ENCODE assay signal across 21 cellular contexts in the genomic region with DNA sequence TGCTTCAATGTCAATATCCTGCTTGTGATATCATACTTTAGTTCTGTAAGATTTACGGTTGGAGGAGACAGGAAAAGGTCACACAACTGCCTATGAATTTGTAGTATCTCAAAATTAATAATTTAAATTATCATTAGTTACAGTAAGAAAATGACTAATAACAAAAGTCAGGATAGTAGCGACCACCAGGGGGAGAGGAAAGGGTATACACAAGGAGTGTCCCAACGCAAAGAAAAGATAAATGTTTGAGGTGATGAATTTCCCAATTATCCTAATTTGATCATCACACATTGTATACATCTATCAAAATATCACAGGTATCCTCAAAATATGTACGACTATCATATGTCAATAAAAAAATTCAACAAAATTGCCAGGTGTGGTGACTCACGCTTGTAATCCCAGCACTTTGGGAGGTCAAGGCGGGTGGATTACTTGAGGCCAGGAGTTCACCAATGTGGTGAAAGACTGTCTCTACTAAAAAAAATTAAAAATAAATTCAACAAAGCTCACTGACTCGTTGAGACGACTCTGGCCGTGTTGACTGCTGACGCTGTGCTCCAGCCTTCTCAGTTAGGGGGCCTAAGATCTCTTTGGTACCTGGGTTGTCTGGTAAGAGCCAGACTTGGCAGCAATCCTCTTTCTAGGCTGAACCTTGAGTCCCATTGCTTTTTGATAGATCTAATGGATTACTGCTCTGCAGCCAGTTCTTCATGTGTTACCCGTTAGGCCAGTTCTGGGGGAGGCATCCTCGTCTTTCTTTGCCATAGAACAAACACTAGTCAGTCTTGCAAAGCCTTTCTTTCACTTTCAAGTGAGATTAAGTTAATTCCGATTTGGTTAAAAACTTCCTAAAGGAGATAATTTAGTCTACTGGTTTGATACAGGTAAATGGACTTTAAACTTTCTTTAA. TPM values are rescaled to one million over a fixed set of nuclear protein-coding genes. Genes with fewer than 3 reads are reported as not detected.
DNase-seq lines count a peak whose midpoint lies in the region; ATAC-seq and TF ChIP-seq lines count a peak whose summit lies in the region.
"Had no signal": no experiment of that assay in that cellular context is flagged by ENCODE, and none has a peak within 500 bp of the region (broad histone marks: within the 10 kb centered on the region; RNA-seq: fewer than 3 reads in every experiment).

No MANE protein-coding gene starts in this region.

- H3K27me3 Mint-ChIP-seq in MCF 10A (ENCODE audit: insufficient read depth, unreplicated experiment) (peaks cover 33% of the 10 kb centered on the region), WTC11 (ENCODE audit: low read depth) (no peaks in the 10 kb centered on the region)

- H3K27ac ChIP-seq in breast epithelium: no peak overlapping the region
- H3K27ac ChIP-seq: body of pancreas had no signal

- TF ChIP-seq CTCF in MCF 10A (IDR thresholded peaks at IDR 0.05; ENCODE audit: unreplicated experiment): no peak
- TF ChIP-seq CTCF in breast epithelium (IDR thresholded peaks at IDR 0.05): no peak
- TF ChIP-seq CTCF in WTC11 (IDR thresholded peaks at IDR 0.05): 0 out of 2 replicates have a peak, but pooled peaks have one; percentile 7
- peak; percentile 19 for TF ChIP-seq CTCF in fibroblast of villous mesenchyme (IDR thresholded peaks at IDR 0.05; ENCODE audit: insufficient read depth, low read depth, low read length)

- no peaks in the 10 kb centered on the region for H3K36me3 ChIP-seq in breast epithelium

- BruUV-seq in MCF 10A (replicated peaks; lab: Mats Ljungman, UMichigan): no TSS peak

- H3K4me1 Mint-ChIP-seq in MCF 10A (ENCODE audit: insufficient read depth, unreplicated experiment) (no peaks in the 10 kb centered on the region), WTC11 (no peaks in the 10 kb centered on the region)

- no peak for TF ChIP-seq POLR2A in breast epithelium (IDR thresholded peaks at IDR 0.05)

- CTCF ChIA-PET in MCF 10A (lab: Yijun Ruan, JAX): no interaction called here
- CTCF ChIA-PET in WTC11 (lab: Charles Lee): no interaction called here

- H3K4me3 Mint-ChIP-seq in MCF 10A (ENCODE audit: unreplicated experiment): no peak overlapping the region
- no peak overlapping the region for H3K4me3 Mint-ChIP-seq in WTC11
- H3K4me3 Mint-ChIP-seq: activated T-cell treated with anti-CD3 and anti-CD28 coated beads, Interleukin-2, amount 50 U/mL, for 24 hours had no signal

- no peak overlapping the region for H3K27ac Mint-ChIP-seq in MCF 10A (ENCODE audit: low read depth, unreplicated experiment)
- no peak overlapping the region for H3K27ac Mint-ChIP-seq in WTC11
- H3K27ac Mint-ChIP-seq: activated naive CD4-positive, alpha-beta T cell treated with anti-CD3 and anti-CD28 coated beads, Interleukin-2, amount 50 U/mL, for 72 hours; activated T-cell treated with anti-CD3 and anti-CD28 coated beads, Interleukin-2, amount 50 U/mL, for 24 hours had no signal

- H3K9me3 ChIP-seq in breast epithelium: no peaks in the 10 kb centered on the region
- H3K9me3 ChIP-seq: body of pancreas had no signal

- H3K4me3 ChIP-seq in breast epithelium (no peak overlapping the region), fibroblast of villous mesenchyme (ENCODE audit: low read depth, low read length) (no peak overlapping the region)
- H3K4me3 ChIP-seq: body of pancreas had no signal

- DNase-seq in MCF 10A (ENCODE audit: unreplicated experiment) (peak; percentile 11), breast epithelium (ENCODE audit: low spot score in 2 of 2) (no peak), WTC11 (ENCODE audit: low spot score) (no peak), fibroblast of villous mesenchyme (ENCODE audit: low read depth) (peak; percentile 6), sciatic nerve (ENCODE audit: low spot score) (no peak), SHP77 treated with DMSO at 0.1 percent for 48 hours (lab: John Stamatoyannopoulos, UW) (no peak)
- no peak for DNase-seq in activated CD4-positive, alpha-beta T cell treated with anti-CD3 and anti-CD28 coated beads for 4 hours
- DNase-seq in stimulated activated CD4-positive, alpha-beta T cell treated with anti-CD3 and anti-CD28 coated beads, Interleukin-4, amount 100 ng/mL, for 24 hours: no peak
- DNase-seq: activated CD4-positive, alpha-beta T cell treated with anti-CD3 and anti-CD28 coated beads, Interleukin-2, amount 50 U/mL, for 4 hours; activated T-cell treated with anti-CD3 and anti-CD28 coated beads, Interleukin-2, amount 50 U/mL, for 24 hours; body of pancreas; GF-D8; hippocampal formation; NCI-H1048; NCI-H2081 treated with DMSO at 0.1 percent for 48 hours; NCI-H526; retina; RPMI8226 had no signal

- H3K36me3 Mint-ChIP-seq in MCF 10A (ENCODE audit: insufficient read depth, unreplicated experiment) (no peaks in the 10 kb centered on the region), WTC11 (no peaks in the 10 kb centered on the region)
- H3K36me3 Mint-ChIP-seq: activated naive CD4-positive, alpha-beta T cell treated with anti-CD3 and anti-CD28 coated beads, Interleukin-2, amount 50 U/mL, for 72 hours had no signal

- POLR2A ChIA-PET in MCF 10A (lab: Yijun Ruan, JAX): no interaction called here
- POLR2A ChIA-PET in WTC11 (lab: Charles Lee): no interaction called here

- intact Hi-C loops in MCF 10A (cut with micrococcal nuclease) (no loop called here), breast epithelium (cut with DNase I; ENCODE audit: low total_unique reads) (no loop called here), sciatic nerve (cut with DNase I) (loop anchor here (5.0 kb wide), 1 partner anchor 159 kb away; no protein-coding TSS in a partner anchor)

- H3K9me3 Mint-ChIP-seq in MCF 10A (ENCODE audit: unreplicated experiment) (no peaks in the 10 kb centered on the region), WTC11 (no peaks in the 10 kb centered on the region)
- H3K9me3 Mint-ChIP-seq: activated naive CD4-positive, alpha-beta T cell treated with anti-CD3 and anti-CD28 coated beads, Interleukin-2, amount 50 U/mL, for 72 hours; activated T-cell treated with anti-CD3 and anti-CD28 coated beads, Interleukin-2, amount 50 U/mL, for 24 hours had no signal

- peaks cover 0 to 4% of the 10 kb centered on the region in 2 donors for H3K27me3 ChIP-seq in breast epithelium
- H3K27me3 ChIP-seq: body of pancreas had no signal

- ATAC-seq in WTC11 (no peak), sciatic nerve (no peak)
- ATAC-seq: activated naive CD4-positive, alpha-beta T cell treated with anti-CD3 and anti-CD28 coated beads, Interleukin-2, amount 50 U/mL, for 72 hours; body of pancreas had no signal

- H3K4me1 ChIP-seq in breast epithelium: no peaks in the 10 kb centered on the region
- H3K4me1 ChIP-seq: body of pancreas had no signal

TF ChIP-seq in WTC11, 78 proteins besides CTCF, POLR2A, EP300 and RAD21 (continues in another document):
- TF ChIP-seq NR2C2 (CRISPR knock-in tag; IDR thresholded peaks at IDR 0.05): no peak
- TF ChIP-seq IRF2 (CRISPR knock-in tag; IDR thresholded peaks at IDR 0.05; ENCODE audit: borderline replicate concordance, low read depth): no peak
- TF ChIP-seq E2F4 (CRISPR knock-in tag; IDR thresholded peaks at IDR 0.05; ENCODE audit: borderline replicate concordance, low read depth): no peak
- TF ChIP-seq SMAD4 (CRISPR knock-in tag; IDR thresholded peaks at IDR 0.05): no peak
- no peak for TF ChIP-seq ETV6 (CRISPR knock-in tag; IDR thresholded peaks at IDR 0.05)
- TF ChIP-seq, protein P1, sequence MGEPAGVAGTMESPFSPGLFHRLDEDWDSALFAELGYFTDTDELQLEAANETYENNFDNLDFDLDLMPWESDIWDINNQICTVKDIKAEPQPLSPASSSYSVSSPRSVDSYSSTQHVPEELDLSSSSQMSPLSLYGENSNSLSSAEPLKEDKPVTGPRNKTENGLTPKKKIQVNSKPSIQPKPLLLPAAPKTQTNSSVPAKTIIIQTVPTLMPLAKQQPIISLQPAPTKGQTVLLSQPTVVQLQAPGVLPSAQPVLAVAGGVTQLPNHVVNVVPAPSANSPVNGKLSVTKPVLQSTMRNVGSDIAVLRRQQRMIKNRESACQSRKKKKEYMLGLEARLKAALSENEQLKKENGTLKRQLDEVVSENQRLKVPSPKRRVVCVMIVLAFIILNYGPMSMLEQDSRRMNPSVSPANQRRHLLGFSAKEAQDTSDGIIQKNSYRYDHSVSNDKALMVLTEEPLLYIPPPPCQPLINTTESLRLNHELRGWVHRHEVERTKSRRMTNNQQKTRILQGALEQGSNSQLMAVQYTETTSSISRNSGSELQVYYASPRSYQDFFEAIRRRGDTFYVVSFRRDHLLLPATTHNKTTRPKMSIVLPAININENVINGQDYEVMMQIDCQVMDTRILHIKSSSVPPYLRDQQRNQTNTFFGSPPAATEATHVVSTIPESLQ (CRISPR knock-in tag; IDR thresholded peaks at IDR 0.05): no peak
- TF ChIP-seq, protein P2, sequence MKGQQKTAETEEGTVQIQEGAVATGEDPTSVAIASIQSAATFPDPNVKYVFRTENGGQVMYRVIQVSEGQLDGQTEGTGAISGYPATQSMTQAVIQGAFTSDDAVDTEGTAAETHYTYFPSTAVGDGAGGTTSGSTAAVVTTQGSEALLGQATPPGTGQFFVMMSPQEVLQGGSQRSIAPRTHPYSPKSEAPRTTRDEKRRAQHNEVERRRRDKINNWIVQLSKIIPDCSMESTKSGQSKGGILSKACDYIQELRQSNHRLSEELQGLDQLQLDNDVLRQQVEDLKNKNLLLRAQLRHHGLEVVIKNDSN (CRISPR knock-in tag; IDR thresholded peaks at IDR 0.05): no peak
- no peak for TF ChIP-seq SP1 (CRISPR knock-in tag; conservative IDR thresholded peaks at IDR 0.05)
- TF ChIP-seq USF2 (CRISPR knock-in tag; IDR thresholded peaks at IDR 0.05): no peak

RNA-seq across cellular contexts. Expression of gene OVOL2, which starts 9.0 kb away (rescaled TPM):
- total RNA-seq in MCF 10A (2022): 2.0 and 2.1 TPM in 2 replicates
- 10 to 100 TPM in 2 of 3 donors, not detected in 1; 21.0 to 34.1 TPM for total RNA-seq in breast epithelium
- total RNA-seq in WTC11 (2021): 9.8 to 11.0 TPM (median 10.4 TPM) in 3 replicates
- not detected in 2 replicates for total RNA-seq in fibroblast of villous mesenchyme
- not detected for total RNA-seq in sciatic nerve
- total RNA-seq: activated naive CD4-positive, alpha-beta T cell treated with anti-CD3 and anti-CD28 coated beads, Interleukin-2, amount 50 U/mL, for 72 hours; dermis microvascular lymphatic vessel endothelial cell; fibroblast of lung had no signal

Comparison
In these comparisons a context has a peak if more than half of its experiments do, and no peak if none do; other contexts are left out.
1. DNase-seq: peak in MCF 10A (single experiment) and fibroblast of villous mesenchyme (single experiment); none in breast epithelium (0 of 2), WTC11 (single experiment), activated CD4-positive, alpha-beta T cell treated with anti-CD3 and anti-CD28 coated beads for 4 hours (0 of 2), sciatic nerve (single experiment), SHP77 treated with DMSO at 0.1 percent for 48 hours (single experiment) and stimulated activated CD4-positive, alpha-beta T cell treated with anti-CD3 and anti-CD28 coated beads, Interleukin-4, amount 100 ng/mL, for 24 hours (single experiment).
2. CTCF ChIP-seq: peak in WTC11 (single experiment) and fibroblast of villous mesenchyme (single experiment); none in MCF 10A (single experiment) and breast epithelium (0 of 3).